Comparison of ENCODE assay signal across 1 cellular context in the genomic region with DNA sequence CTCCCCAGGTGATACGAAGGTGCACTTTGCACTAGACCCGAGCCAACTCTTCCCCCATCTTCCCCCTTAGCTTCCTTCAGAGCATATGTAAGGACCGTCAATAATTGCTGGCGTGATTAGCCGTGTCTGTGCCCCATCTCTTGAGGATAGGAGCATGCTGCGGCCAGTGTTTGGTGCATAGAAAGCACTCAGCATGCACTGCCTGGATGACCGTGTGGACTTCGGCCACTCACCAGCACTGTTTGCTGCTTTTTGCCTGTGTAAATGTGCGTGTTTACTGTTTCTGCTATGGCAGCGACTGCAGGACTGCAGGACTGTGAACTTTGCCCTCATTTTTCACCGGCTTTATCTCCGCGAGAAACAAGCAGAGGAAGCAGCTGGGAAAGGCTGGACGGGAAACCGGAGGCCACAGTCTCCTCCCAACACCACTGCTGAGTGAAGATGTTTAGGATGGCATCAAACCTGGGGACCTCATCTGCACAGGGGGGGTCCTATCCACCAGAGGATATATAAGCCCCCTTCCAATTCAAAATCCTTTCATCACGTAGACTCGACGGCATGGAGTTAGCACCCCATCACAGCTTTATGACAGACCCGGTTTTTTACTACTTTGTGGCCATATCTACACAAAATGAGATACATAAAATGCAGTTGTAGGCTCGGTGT.
TF ChIP-seq lines count a peak whose summit lies in the region.

No MANE protein-coding gene starts in this region.

TF ChIP-seq in HepG2, 621 proteins besides CTCF, POLR2A, EP300 and RAD21 (continued from another document and continues in another):
- TF ChIP-seq, protein P1, sequence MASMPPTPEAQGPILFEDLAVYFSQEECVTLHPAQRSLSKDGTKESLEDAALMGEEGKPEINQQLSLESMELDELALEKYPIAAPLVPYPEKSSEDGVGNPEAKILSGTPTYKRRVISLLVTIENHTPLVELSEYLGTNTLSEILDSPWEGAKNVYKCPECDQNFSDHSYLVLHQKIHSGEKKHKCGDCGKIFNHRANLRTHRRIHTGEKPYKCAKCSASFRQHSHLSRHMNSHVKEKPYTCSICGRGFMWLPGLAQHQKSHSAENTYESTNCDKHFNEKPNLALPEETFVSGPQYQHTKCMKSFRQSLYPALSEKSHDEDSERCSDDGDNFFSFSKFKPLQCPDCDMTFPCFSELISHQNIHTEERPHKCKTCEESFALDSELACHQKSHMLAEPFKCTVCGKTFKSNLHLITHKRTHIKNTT (CRISPR knock-in tag; IDR thresholded peaks at IDR 0.05) = no peak
- peak; percentile 87; the same call in 1 of the 2 replicates for TF ChIP-seq JDP2 (CRISPR knock-in tag; IDR thresholded peaks at IDR 0.05; ENCODE audit: borderline replicate concordance)
- peak; percentile 71 for TF ChIP-seq POLR2AphosphoS5 (IDR thresholded peaks at IDR 0.05; ENCODE audit: low read depth, low read length)
- TF ChIP-seq, protein P2, sequence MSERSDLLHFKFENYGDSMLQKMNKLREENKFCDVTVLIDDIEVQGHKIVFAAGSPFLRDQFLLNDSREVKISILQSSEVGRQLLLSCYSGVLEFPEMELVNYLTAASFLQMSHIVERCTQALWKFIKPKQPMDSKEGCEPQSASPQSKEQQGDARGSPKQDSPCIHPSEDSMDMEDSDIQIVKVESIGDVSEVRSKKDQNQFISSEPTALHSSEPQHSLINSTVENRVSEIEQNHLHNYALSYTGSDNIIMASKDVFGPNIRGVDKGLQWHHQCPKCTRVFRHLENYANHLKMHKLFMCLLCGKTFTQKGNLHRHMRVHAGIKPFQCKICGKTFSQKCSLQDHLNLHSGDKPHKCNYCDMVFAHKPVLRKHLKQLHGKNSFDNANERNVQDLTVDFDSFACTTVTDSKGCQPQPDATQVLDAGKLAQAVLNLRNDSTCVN (CRISPR knock-in tag; IDR thresholded peaks at IDR 0.05; ENCODE audit: borderline replicate concordance) = peak; percentile 90
- TF ChIP-seq ZNF766 (CRISPR knock-in tag; IDR thresholded peaks at IDR 0.05; ENCODE audit: borderline replicate concordance) = peak; percentile 95; the same call in 1 of the 2 replicates
- TF ChIP-seq ZFP36L1 (CRISPR knock-in tag; IDR thresholded peaks at IDR 0.05) = peak; percentile 94
- peak; percentile 99 for TF ChIP-seq ZNF550 (CRISPR knock-in tag; IDR thresholded peaks at IDR 0.05; ENCODE audit: borderline replicate concordance)
- TF ChIP-seq, protein P3, sequence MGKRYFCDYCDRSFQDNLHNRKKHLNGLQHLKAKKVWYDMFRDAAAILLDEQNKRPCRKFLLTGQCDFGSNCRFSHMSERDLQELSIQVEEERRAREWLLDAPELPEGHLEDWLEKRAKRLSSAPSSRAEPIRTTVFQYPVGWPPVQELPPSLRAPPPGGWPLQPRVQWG (CRISPR knock-in tag; IDR thresholded peaks at IDR 0.05; ENCODE audit: borderline replicate concordance, low read depth) = no peak
- TF ChIP-seq, protein P4, sequence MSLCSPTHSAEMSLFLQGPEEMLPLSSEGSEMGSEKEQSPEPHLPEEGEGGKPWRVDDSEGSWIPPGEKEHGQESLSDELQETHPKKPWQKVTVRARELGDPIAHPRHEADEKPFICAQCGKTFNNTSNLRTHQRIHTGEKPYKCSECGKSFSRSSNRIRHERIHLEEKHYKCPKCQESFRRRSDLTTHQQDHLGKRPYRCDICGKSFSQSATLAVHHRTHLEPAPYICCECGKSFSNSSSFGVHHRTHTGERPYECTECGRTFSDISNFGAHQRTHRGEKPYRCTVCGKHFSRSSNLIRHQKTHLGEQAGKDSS (CRISPR knock-in tag; IDR thresholded peaks at IDR 0.05; ENCODE audit: borderline replicate concordance, low read depth) = peak; percentile 89; the same call in 1 of the 2 replicates
- TF ChIP-seq, protein P5, sequence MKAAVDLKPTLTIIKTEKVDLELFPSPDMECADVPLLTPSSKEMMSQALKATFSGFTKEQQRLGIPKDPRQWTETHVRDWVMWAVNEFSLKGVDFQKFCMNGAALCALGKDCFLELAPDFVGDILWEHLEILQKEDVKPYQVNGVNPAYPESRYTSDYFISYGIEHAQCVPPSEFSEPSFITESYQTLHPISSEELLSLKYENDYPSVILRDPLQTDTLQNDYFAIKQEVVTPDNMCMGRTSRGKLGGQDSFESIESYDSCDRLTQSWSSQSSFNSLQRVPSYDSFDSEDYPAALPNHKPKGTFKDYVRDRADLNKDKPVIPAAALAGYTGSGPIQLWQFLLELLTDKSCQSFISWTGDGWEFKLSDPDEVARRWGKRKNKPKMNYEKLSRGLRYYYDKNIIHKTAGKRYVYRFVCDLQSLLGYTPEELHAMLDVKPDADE (CRISPR knock-in tag; IDR thresholded peaks at IDR 0.05) = no peak
- TF ChIP-seq, protein P6, sequence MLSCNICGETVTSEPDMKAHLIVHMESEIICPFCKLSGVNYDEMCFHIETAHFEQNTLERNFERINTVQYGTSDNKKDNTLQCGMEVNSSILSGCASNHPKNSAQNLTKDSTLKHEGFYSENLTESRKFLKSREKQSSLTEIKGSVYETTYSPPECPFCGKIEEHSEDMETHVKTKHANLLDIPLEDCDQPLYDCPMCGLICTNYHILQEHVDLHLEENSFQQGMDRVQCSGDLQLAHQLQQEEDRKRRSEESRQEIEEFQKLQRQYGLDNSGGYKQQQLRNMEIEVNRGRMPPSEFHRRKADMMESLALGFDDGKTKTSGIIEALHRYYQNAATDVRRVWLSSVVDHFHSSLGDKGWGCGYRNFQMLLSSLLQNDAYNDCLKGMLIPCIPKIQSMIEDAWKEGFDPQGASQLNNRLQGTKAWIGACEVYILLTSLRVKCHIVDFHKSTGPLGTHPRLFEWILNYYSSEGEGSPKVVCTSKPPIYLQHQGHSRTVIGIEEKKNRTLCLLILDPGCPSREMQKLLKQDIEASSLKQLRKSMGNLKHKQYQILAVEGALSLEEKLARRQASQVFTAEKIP (CRISPR knock-in tag; IDR thresholded peaks at IDR 0.05; ENCODE audit: borderline replicate concordance) = no peak
- peak; percentile 83; the same call in 1 of the 2 replicates for TF ChIP-seq SIX1 (CRISPR knock-in tag; IDR thresholded peaks at IDR 0.05; ENCODE audit: borderline replicate concordance)
- TF ChIP-seq, protein P7, sequence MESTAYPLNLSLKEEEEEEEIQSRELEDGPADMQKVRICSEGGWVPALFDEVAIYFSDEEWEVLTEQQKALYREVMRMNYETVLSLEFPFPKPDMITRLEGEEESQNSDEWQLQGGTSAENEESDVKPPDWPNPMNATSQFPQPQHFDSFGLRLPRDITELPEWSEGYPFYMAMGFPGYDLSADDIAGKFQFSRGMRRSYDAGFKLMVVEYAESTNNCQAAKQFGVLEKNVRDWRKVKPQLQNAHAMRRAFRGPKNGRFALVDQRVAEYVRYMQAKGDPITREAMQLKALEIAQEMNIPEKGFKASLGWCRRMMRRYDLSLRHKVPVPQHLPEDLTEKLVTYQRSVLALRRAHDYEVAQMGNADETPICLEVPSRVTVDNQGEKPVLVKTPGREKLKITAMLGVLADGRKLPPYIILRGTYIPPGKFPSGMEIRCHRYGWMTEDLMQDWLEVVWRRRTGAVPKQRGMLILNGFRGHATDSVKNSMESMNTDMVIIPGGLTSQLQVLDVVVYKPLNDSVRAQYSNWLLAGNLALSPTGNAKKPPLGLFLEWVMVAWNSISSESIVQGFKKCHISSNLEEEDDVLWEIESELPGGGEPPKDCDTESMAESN (CRISPR knock-in tag; conservative IDR thresholded peaks at IDR 0.05) = peak; percentile 99
- no peak for TF ChIP-seq AGO2 (optimal IDR thresholded peaks at IDR 0.05; ENCODE audit: low read depth, low read length)
- TF ChIP-seq, protein P8, sequence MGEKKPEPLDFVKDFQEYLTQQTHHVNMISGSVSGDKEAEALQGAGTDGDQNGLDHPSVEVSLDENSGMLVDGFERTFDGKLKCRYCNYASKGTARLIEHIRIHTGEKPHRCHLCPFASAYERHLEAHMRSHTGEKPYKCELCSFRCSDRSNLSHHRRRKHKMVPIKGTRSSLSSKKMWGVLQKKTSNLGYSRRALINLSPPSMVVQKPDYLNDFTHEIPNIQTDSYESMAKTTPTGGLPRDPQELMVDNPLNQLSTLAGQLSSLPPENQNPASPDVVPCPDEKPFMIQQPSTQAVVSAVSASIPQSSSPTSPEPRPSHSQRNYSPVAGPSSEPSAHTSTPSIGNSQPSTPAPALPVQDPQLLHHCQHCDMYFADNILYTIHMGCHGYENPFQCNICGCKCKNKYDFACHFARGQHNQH (CRISPR knock-in tag; IDR thresholded peaks at IDR 0.05) = peak; percentile 100
- peak; percentile 91; the same call in 1 of the 2 replicates for TF ChIP-seq ZBTB3 (CRISPR knock-in tag; IDR thresholded peaks at IDR 0.05; ENCODE audit: borderline replicate concordance, low read depth)
- TF ChIP-seq EED (CRISPR knock-in tag; IDR thresholded peaks at IDR 0.05) = 0 out of 2 replicates have a peak, but pooled peaks have one; percentile 46
- peak; percentile 87 for TF ChIP-seq JUND (CRISPR knock-in tag; IDR thresholded peaks at IDR 0.05)
- TF ChIP-seq ZSCAN22 (CRISPR knock-in tag; IDR thresholded peaks at IDR 0.05) = 0 out of 2 replicates have a peak, but pooled peaks have one; percentile 60
- peak; percentile 100 for TF ChIP-seq RXRB (CRISPR knock-in tag; IDR thresholded peaks at IDR 0.05; ENCODE audit: borderline replicate concordance)
- no peak for TF ChIP-seq CCAR2 (optimal IDR thresholded peaks at IDR 0.05; ENCODE audit: low read depth, low read length)
- TF ChIP-seq MAFF (IDR thresholded peaks at IDR 0.05; ENCODE audit: low read depth, low read length) = peak; percentile 73
- TF ChIP-seq KLF12 (CRISPR knock-in tag; IDR thresholded peaks at IDR 0.05; ENCODE audit: borderline replicate concordance) = 0 out of 2 replicates have a peak, but pooled peaks have one; percentile 39
- peak; percentile 98 for TF ChIP-seq ZNF205 (CRISPR knock-in tag; IDR thresholded peaks at IDR 0.05)
- TF ChIP-seq, protein P9, sequence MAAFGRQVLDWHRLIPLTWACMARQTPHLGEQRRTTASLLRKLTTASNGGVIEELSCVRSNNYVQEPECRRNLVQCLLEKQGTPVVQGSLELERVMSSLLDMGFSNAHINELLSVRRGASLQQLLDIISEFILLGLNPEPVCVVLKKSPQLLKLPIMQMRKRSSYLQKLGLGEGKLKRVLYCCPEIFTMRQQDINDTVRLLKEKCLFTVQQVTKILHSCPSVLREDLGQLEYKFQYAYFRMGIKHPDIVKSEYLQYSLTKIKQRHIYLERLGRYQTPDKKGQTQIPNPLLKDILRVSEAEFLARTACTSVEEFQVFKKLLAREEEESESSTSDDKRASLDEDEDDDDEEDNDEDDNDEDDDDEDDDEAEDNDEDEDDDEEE (CRISPR knock-in tag; IDR thresholded peaks at IDR 0.05) = peak; percentile 91
- peak; percentile 99 for TF ChIP-seq IRF2 (CRISPR knock-in tag; IDR thresholded peaks at IDR 0.05)
- no peak for TF ChIP-seq SUZ12 (IDR thresholded peaks at IDR 0.05; ENCODE audit: low read depth, low read length)
- 0 out of 2 replicates have a peak, but pooled peaks have one; percentile 56 for TF ChIP-seq ELF4 (CRISPR knock-in tag; IDR thresholded peaks at IDR 0.05; ENCODE audit: borderline replicate concordance)
- TF ChIP-seq, protein P10, sequence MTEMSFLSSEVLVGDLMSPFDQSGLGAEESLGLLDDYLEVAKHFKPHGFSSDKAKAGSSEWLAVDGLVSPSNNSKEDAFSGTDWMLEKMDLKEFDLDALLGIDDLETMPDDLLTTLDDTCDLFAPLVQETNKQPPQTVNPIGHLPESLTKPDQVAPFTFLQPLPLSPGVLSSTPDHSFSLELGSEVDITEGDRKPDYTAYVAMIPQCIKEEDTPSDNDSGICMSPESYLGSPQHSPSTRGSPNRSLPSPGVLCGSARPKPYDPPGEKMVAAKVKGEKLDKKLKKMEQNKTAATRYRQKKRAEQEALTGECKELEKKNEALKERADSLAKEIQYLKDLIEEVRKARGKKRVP (CRISPR knock-in tag; IDR thresholded peaks at IDR 0.05) = peak in 1 of 2 experiments; percentile 94; a peak in 2 of 4 replicates
- TF ChIP-seq, protein P11, sequence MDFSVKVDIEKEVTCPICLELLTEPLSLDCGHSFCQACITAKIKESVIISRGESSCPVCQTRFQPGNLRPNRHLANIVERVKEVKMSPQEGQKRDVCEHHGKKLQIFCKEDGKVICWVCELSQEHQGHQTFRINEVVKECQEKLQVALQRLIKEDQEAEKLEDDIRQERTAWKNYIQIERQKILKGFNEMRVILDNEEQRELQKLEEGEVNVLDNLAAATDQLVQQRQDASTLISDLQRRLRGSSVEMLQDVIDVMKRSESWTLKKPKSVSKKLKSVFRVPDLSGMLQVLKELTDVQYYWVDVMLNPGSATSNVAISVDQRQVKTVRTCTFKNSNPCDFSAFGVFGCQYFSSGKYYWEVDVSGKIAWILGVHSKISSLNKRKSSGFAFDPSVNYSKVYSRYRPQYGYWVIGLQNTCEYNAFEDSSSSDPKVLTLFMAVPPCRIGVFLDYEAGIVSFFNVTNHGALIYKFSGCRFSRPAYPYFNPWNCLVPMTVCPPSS (IDR thresholded peaks at IDR 0.05) = no peak
- TF ChIP-seq, protein P12, sequence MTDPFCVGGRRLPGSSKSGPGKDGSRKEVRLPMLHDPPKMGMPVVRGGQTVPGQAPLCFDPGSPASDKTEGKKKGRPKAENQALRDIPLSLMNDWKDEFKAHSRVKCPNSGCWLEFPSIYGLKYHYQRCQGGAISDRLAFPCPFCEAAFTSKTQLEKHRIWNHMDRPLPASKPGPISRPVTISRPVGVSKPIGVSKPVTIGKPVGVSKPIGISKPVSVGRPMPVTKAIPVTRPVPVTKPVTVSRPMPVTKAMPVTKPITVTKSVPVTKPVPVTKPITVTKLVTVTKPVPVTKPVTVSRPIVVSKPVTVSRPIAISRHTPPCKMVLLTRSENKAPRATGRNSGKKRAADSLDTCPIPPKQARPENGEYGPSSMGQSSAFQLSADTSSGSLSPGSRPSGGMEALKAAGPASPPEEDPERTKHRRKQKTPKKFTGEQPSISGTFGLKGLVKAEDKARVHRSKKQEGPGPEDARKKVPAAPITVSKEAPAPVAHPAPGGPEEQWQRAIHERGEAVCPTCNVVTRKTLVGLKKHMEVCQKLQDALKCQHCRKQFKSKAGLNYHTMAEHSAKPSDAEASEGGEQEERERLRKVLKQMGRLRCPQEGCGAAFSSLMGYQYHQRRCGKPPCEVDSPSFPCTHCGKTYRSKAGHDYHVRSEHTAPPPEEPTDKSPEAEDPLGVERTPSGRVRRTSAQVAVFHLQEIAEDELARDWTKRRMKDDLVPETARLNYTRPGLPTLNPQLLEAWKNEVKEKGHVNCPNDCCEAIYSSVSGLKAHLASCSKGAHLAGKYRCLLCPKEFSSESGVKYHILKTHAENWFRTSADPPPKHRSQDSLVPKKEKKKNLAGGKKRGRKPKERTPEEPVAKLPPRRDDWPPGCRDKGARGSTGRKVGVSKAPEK (CRISPR knock-in tag; IDR thresholded peaks at IDR 0.05; ENCODE audit: borderline replicate concordance) = peak; percentile 70
- TF ChIP-seq, protein P13, sequence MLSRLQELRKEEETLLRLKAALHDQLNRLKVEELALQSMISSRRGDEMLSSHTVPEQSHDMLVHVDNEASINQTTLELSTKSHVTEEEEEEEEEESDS (CRISPR knock-in tag; IDR thresholded peaks at IDR 0.05; ENCODE audit: borderline replicate concordance) = no peak; the same call in 1 of the 2 replicates
- TF ChIP-seq LCORL (IDR thresholded peaks at IDR 0.05) = no peak
- TF ChIP-seq LCORL (CRISPR knock-in tag; IDR thresholded peaks at IDR 0.05) = peak; percentile 100
- TF ChIP-seq, protein P14, sequence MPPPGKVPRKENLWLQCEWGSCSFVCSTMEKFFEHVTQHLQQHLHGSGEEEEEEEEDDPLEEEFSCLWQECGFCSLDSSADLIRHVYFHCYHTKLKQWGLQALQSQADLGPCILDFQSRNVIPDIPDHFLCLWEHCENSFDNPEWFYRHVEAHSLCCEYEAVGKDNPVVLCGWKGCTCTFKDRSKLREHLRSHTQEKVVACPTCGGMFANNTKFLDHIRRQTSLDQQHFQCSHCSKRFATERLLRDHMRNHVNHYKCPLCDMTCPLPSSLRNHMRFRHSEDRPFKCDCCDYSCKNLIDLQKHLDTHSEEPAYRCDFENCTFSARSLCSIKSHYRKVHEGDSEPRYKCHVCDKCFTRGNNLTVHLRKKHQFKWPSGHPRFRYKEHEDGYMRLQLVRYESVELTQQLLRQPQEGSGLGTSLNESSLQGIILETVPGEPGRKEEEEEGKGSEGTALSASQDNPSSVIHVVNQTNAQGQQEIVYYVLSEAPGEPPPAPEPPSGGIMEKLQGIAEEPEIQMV (CRISPR knock-in tag; IDR thresholded peaks at IDR 0.05; ENCODE audit: low read depth) = peak; percentile 96
- no peak; the same call in 1 of the 2 replicates for TF ChIP-seq RARG (CRISPR knock-in tag; IDR thresholded peaks at IDR 0.05; ENCODE audit: low read depth)
- peak; percentile 98 for TF ChIP-seq POGZ (CRISPR knock-in tag; IDR thresholded peaks at IDR 0.05)
- TF ChIP-seq SIX4 (CRISPR knock-in tag; IDR thresholded peaks at IDR 0.05) = peak; percentile 93
